8 cellular contexts compared by ENCODE assay signal in genomic region chr9:109974143-109974917, GRCh38.
A peak's percentile ranks its signal among the peaks of the same experiment; 100 is the strongest.
DNase-seq lines count a peak whose midpoint lies in the region; ATAC-seq and TF ChIP-seq lines count a peak whose summit lies in the region.

No MANE protein-coding gene starts in this region.

- in situ Hi-C loops in G401 (cut with HindIII; ENCODE audit: low sequenced_read_pairs) = no loop called here

- CTCF ChIA-PET in activated naive CD4-positive, alpha-beta T cell treated with anti-CD3 and anti-CD28 coated beads for 36 hours (lab: Charles Lee) = interaction anchor here (0.7 to 1.0 kb wide), 5 partner anchors 71 to 174 kb away, joined by 3 to 4 read pairs (median 3); no protein-coding TSS in a partner anchor

- ATAC-seq in GM19467 (IDR thresholded peaks at IDR 0.05; ENCODE audit: unreplicated experiment) (peak; percentile 84), HG03457 (IDR thresholded peaks at IDR 0.05; ENCODE audit: unreplicated experiment) (peak; percentile 65)
- peak; percentile 85 for ATAC-seq in stimulated activated memory B cell treated with anti-CD40 and anti-IgM and Interleukin-4, amounts not matched to agents 10 μg/mL and 1 μg/mL and 100 μg/mL, for 72 hours

- no peak overlapping the region for H3K4me3 ChIP-seq in prostate gland

- H3K4me3 Mint-ChIP-seq in activated naive CD4-positive, alpha-beta T cell treated with anti-CD3 and anti-CD28 coated beads for 36 hours = no peak overlapping the region
- H3K4me3 Mint-ChIP-seq in stimulated activated memory B cell treated with anti-CD40 and anti-IgM and Interleukin-4, amounts not matched to agents 10 μg/mL and 1 μg/mL and 100 μg/mL, for 72 hours = peak overlapping the region; percentile 8

- H3K4me1 Mint-ChIP-seq in activated naive CD4-positive, alpha-beta T cell treated with anti-CD3 and anti-CD28 coated beads for 36 hours (ENCODE audit: low read depth) = peaks cover 80% of the 10 kb centered on the region
- peaks cover 92% of the 10 kb centered on the region for H3K4me1 Mint-ChIP-seq in stimulated activated memory B cell treated with anti-CD40 and anti-IgM and Interleukin-4, amounts not matched to agents 10 μg/mL and 1 μg/mL and 100 μg/mL, for 72 hours

- H3K9me3 Mint-ChIP-seq in activated naive CD4-positive, alpha-beta T cell treated with anti-CD3 and anti-CD28 coated beads for 36 hours = no peaks in the 10 kb centered on the region
- H3K9me3 Mint-ChIP-seq in stimulated activated memory B cell treated with anti-CD40 and anti-IgM and Interleukin-4, amounts not matched to agents 10 μg/mL and 1 μg/mL and 100 μg/mL, for 72 hours = no peaks in the 10 kb centered on the region

- no peaks in the 10 kb centered on the region for H3K27me3 Mint-ChIP-seq in activated naive CD4-positive, alpha-beta T cell treated with anti-CD3 and anti-CD28 coated beads for 36 hours (ENCODE audit: low read depth)
- H3K27me3 Mint-ChIP-seq in stimulated activated memory B cell treated with anti-CD40 and anti-IgM and Interleukin-4, amounts not matched to agents 10 μg/mL and 1 μg/mL and 100 μg/mL, for 72 hours = no peaks in the 10 kb centered on the region

- peak; percentile 1 for DNase-seq in G401 (ENCODE audit: low spot score)
- peak; percentile 90 for DNase-seq in activated naive CD4-positive, alpha-beta T cell treated with anti-CD3 and anti-CD28 coated beads for 36 hours
- DNase-seq in NCI-H226 = no peak
- DNase-seq in prostate gland (ENCODE audit: low spot score) = no peak
- no peak for DNase-seq in NCI-H2081 treated with DMSO at 0.1 percent for 48 hours (lab: John Stamatoyannopoulos, UW)

- 88% methylated on average over 7 of the region's 7 CpGs for WGBS in prostate gland

- no peaks in the 10 kb centered on the region for H3K9me3 ChIP-seq in prostate gland

- no peaks in the 10 kb centered on the region for H3K4me1 ChIP-seq in prostate gland (replicated peaks)

- peak overlapping the region; percentile 82 for H3K27ac Mint-ChIP-seq in activated naive CD4-positive, alpha-beta T cell treated with anti-CD3 and anti-CD28 coated beads for 36 hours
- H3K27ac Mint-ChIP-seq in stimulated activated memory B cell treated with anti-CD40 and anti-IgM and Interleukin-4, amounts not matched to agents 10 μg/mL and 1 μg/mL and 100 μg/mL, for 72 hours = peak overlapping the region; percentile 92

- H3K27ac ChIP-seq in prostate gland = no peak overlapping the region

- no peaks in the 10 kb centered on the region for H3K36me3 ChIP-seq in prostate gland

- no peaks in the 10 kb centered on the region for H3K27me3 ChIP-seq in prostate gland (replicated peaks; ENCODE audit: insufficient read depth)

- no peaks in the 10 kb centered on the region for H3K36me3 Mint-ChIP-seq in activated naive CD4-positive, alpha-beta T cell treated with anti-CD3 and anti-CD28 coated beads for 36 hours (ENCODE audit: low read depth)
- H3K36me3 Mint-ChIP-seq in stimulated activated memory B cell treated with anti-CD40 and anti-IgM and Interleukin-4, amounts not matched to agents 10 μg/mL and 1 μg/mL and 100 μg/mL, for 72 hours = peaks cover 5% of the 10 kb centered on the region

- no peak for TF ChIP-seq CTCF in prostate gland (IDR thresholded peaks at IDR 0.05)

- intact Hi-C loops in activated naive CD4-positive, alpha-beta T cell treated with anti-CD3 and anti-CD28 coated beads for 36 hours (cut with micrococcal nuclease) = loop anchor here (1.0 to 10.0 kb wide), 13 partner anchors 24 to 1943 kb away; partner anchors contain the start of gene TMEM245
- intact Hi-C loops in prostate gland (cut with DNase I) = no loop called here

- no peak for TF ChIP-seq POLR2A in prostate gland (IDR thresholded peaks at IDR 0.05)

Comparison
In these comparisons a context has a peak if more than half of its experiments do, and no peak if none do; other contexts are left out.
1. DNase-seq: peak in G401 (single experiment) and activated naive CD4-positive, alpha-beta T cell treated with anti-CD3 and anti-CD28 coated beads for 36 hours (single experiment); none in NCI-H226 (single experiment), prostate gland (single experiment) and NCI-H2081 treated with DMSO at 0.1 percent for 48 hours (single experiment).
2. Peak in every context shown above with its lines, with median percentiles within 50 percentile points of each other: ATAC-seq.